Comparison of ENCODE assay signal across 1 cellular context in the genomic region with DNA sequence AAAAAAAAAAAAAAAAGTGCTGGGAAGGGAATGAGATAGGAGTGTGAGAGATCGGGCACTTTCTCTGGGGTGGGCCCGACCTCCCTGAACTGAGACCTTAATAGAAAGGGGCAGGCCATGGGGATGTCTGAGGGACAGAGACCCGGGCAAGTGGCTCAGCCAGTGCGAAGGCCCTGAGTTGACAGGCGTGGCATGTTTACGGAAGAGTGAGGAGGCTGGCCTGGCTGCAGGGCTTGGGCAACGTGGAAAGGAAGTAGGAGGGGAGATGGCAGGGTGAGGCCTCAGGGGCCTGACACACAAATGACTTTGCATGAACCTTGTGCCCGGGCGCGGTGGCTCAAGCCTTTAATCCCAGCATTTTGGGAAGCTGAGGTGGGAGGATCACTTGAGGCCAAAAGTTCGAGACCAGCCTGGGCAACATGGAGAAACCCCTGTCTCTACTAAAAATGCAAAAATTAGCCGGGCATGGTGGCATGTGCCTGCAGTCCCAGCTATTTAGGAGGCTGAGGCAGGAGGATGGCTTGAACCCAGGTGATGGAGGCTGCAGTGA.
TF ChIP-seq lines count a peak whose summit lies in the region.

No MANE protein-coding gene starts in this region.

TF ChIP-seq in HepG2, 621 proteins besides CTCF, POLR2A, EP300 and RAD21 (continued from another document and continues in another):
- TF ChIP-seq, protein P1, sequence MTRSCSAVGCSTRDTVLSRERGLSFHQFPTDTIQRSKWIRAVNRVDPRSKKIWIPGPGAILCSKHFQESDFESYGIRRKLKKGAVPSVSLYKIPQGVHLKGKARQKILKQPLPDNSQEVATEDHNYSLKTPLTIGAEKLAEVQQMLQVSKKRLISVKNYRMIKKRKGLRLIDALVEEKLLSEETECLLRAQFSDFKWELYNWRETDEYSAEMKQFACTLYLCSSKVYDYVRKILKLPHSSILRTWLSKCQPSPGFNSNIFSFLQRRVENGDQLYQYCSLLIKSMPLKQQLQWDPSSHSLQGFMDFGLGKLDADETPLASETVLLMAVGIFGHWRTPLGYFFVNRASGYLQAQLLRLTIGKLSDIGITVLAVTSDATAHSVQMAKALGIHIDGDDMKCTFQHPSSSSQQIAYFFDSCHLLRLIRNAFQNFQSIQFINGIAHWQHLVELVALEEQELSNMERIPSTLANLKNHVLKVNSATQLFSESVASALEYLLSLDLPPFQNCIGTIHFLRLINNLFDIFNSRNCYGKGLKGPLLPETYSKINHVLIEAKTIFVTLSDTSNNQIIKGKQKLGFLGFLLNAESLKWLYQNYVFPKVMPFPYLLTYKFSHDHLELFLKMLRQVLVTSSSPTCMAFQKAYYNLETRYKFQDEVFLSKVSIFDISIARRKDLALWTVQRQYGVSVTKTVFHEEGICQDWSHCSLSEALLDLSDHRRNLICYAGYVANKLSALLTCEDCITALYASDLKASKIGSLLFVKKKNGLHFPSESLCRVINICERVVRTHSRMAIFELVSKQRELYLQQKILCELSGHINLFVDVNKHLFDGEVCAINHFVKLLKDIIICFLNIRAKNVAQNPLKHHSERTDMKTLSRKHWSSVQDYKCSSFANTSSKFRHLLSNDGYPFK (CRISPR knock-in tag; IDR thresholded peaks at IDR 0.05; ENCODE audit: borderline replicate concordance): peak; percentile 26; the same call in 1 of the 2 replicates
- TF ChIP-seq, protein P2, sequence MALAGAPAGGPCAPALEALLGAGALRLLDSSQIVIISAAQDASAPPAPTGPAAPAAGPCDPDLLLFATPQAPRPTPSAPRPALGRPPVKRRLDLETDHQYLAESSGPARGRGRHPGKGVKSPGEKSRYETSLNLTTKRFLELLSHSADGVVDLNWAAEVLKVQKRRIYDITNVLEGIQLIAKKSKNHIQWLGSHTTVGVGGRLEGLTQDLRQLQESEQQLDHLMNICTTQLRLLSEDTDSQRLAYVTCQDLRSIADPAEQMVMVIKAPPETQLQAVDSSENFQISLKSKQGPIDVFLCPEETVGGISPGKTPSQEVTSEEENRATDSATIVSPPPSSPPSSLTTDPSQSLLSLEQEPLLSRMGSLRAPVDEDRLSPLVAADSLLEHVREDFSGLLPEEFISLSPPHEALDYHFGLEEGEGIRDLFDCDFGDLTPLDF (CRISPR knock-in tag; IDR thresholded peaks at IDR 0.05): no peak
- TF ChIP-seq ZNF430 (CRISPR knock-in tag; IDR thresholded peaks at IDR 0.05) (peak; percentile 63; the same call in 1 of the 2 replicates), ZKSCAN1 (IDR thresholded peaks at IDR 0.05; ENCODE audit: low read length) (no peak), ZNF264 (CRISPR knock-in tag; IDR thresholded peaks at IDR 0.05) (no peak), ZNF101 (CRISPR knock-in tag; IDR thresholded peaks at IDR 0.05; ENCODE audit: borderline replicate concordance, low read depth) (no peak), ZNF781 (CRISPR knock-in tag; IDR thresholded peaks at IDR 0.05; ENCODE audit: borderline replicate concordance, not compliant biosample characterization) (no peak), CHD2 (IDR thresholded peaks at IDR 0.05; ENCODE audit: low read depth, low read length) (no peak), ZNF558 (CRISPR knock-in tag; IDR thresholded peaks at IDR 0.05; ENCODE audit: borderline replicate concordance) (no peak), SP5 (CRISPR knock-in tag; IDR thresholded peaks at IDR 0.05; ENCODE audit: borderline replicate concordance, low read depth) (peak; percentile 97), RARG (CRISPR knock-in tag; IDR thresholded peaks at IDR 0.05; ENCODE audit: low read depth) (no peak), ZNF33A (CRISPR knock-in tag; IDR thresholded peaks at IDR 0.05; ENCODE audit: borderline replicate concordance) (no peak), MEIS1 (CRISPR knock-in tag; IDR thresholded peaks at IDR 0.05; ENCODE audit: borderline replicate concordance) (peak; percentile 85; the same call in 1 of the 2 replicates), GABPA (IDR thresholded peaks at IDR 0.05; ENCODE audit: low read depth, low read length) (no peak), GABPA (CRISPR knock-in tag; IDR thresholded peaks at IDR 0.05; ENCODE audit: low read depth) (peak; percentile 72), CHCHD3 (CRISPR knock-in tag; IDR thresholded peaks at IDR 0.05) (no peak), JDP2 (CRISPR knock-in tag; IDR thresholded peaks at IDR 0.05; ENCODE audit: borderline replicate concordance) (no peak), ZNF331 (CRISPR knock-in tag; IDR thresholded peaks at IDR 0.05) (peak; percentile 51; the same call in 1 of the 2 replicates), ZNF263 (CRISPR knock-in tag; IDR thresholded peaks at IDR 0.05) (no peak), ZNF260 (CRISPR knock-in tag; IDR thresholded peaks at IDR 0.05; ENCODE audit: borderline replicate concordance, low read depth) (no peak), ELF4 (CRISPR knock-in tag; IDR thresholded peaks at IDR 0.05; ENCODE audit: borderline replicate concordance) (no peak), SP140L (CRISPR knock-in tag; IDR thresholded peaks at IDR 0.05; ENCODE audit: borderline replicate concordance) (no peak), ZNF24 (IDR thresholded peaks at IDR 0.05) (peak; percentile 63), FOXK1 (CRISPR knock-in tag; IDR thresholded peaks at IDR 0.05; ENCODE audit: borderline replicate concordance, low read depth) (peak; percentile 97), ZNF282 (IDR thresholded peaks at IDR 0.05; ENCODE audit: partially characterized antibody) (no peak), MBD4 (IDR thresholded peaks at IDR 0.05; ENCODE audit: borderline replicate concordance, low read length) (no peak), PPARG (CRISPR knock-in tag; conservative IDR thresholded peaks at IDR 0.05) (peak; percentile 49; the same call in 1 of the 2 replicates), MIXL1 (CRISPR knock-in tag; IDR thresholded peaks at IDR 0.05) (0 out of 2 replicates have a peak, but pooled peaks have one; percentile 22), ZNF660 (CRISPR knock-in tag; IDR thresholded peaks at IDR 0.05; ENCODE audit: borderline replicate concordance, low read depth) (no peak), ZNF484 (CRISPR knock-in tag; IDR thresholded peaks at IDR 0.05; ENCODE audit: borderline replicate concordance, low read depth) (no peak)
- TF ChIP-seq, protein P3, sequence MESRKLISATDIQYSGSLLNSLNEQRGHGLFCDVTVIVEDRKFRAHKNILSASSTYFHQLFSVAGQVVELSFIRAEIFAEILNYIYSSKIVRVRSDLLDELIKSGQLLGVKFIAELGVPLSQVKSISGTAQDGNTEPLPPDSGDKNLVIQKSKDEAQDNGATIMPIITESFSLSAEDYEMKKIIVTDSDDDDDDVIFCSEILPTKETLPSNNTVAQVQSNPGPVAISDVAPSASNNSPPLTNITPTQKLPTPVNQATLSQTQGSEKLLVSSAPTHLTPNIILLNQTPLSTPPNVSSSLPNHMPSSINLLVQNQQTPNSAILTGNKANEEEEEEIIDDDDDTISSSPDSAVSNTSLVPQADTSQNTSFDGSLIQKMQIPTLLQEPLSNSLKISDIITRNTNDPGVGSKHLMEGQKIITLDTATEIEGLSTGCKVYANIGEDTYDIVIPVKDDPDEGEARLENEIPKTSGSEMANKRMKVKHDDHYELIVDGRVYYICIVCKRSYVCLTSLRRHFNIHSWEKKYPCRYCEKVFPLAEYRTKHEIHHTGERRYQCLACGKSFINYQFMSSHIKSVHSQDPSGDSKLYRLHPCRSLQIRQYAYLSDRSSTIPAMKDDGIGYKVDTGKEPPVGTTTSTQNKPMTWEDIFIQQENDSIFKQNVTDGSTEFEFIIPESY (CRISPR knock-in tag; IDR thresholded peaks at IDR 0.05): no peak
- TF ChIP-seq, protein P4, sequence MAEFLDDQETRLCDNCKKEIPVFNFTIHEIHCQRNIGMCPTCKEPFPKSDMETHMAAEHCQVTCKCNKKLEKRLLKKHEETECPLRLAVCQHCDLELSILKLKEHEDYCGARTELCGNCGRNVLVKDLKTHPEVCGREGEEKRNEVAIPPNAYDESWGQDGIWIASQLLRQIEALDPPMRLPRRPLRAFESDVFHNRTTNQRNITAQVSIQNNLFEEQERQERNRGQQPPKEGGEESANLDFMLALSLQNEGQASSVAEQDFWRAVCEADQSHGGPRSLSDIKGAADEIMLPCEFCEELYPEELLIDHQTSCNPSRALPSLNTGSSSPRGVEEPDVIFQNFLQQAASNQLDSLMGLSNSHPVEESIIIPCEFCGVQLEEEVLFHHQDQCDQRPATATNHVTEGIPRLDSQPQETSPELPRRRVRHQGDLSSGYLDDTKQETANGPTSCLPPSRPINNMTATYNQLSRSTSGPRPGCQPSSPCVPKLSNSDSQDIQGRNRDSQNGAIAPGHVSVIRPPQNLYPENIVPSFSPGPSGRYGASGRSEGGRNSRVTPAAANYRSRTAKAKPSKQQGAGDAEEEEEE (CRISPR knock-in tag; IDR thresholded peaks at IDR 0.05; ENCODE audit: borderline replicate concordance): no peak
- TF ChIP-seq, protein P5, sequence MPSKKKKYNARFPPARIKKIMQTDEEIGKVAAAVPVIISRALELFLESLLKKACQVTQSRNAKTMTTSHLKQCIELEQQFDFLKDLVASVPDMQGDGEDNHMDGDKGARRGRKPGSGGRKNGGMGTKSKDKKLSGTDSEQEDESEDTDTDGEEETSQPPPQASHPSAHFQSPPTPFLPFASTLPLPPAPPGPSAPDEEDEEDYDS (CRISPR knock-in tag; IDR thresholded peaks at IDR 0.05): no peak
- TF ChIP-seq, protein P6, sequence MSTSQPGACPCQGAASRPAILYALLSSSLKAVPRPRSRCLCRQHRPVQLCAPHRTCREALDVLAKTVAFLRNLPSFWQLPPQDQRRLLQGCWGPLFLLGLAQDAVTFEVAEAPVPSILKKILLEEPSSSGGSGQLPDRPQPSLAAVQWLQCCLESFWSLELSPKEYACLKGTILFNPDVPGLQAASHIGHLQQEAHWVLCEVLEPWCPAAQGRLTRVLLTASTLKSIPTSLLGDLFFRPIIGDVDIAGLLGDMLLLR (CRISPR knock-in tag; IDR thresholded peaks at IDR 0.05): no peak
- TF ChIP-seq, protein P7, sequence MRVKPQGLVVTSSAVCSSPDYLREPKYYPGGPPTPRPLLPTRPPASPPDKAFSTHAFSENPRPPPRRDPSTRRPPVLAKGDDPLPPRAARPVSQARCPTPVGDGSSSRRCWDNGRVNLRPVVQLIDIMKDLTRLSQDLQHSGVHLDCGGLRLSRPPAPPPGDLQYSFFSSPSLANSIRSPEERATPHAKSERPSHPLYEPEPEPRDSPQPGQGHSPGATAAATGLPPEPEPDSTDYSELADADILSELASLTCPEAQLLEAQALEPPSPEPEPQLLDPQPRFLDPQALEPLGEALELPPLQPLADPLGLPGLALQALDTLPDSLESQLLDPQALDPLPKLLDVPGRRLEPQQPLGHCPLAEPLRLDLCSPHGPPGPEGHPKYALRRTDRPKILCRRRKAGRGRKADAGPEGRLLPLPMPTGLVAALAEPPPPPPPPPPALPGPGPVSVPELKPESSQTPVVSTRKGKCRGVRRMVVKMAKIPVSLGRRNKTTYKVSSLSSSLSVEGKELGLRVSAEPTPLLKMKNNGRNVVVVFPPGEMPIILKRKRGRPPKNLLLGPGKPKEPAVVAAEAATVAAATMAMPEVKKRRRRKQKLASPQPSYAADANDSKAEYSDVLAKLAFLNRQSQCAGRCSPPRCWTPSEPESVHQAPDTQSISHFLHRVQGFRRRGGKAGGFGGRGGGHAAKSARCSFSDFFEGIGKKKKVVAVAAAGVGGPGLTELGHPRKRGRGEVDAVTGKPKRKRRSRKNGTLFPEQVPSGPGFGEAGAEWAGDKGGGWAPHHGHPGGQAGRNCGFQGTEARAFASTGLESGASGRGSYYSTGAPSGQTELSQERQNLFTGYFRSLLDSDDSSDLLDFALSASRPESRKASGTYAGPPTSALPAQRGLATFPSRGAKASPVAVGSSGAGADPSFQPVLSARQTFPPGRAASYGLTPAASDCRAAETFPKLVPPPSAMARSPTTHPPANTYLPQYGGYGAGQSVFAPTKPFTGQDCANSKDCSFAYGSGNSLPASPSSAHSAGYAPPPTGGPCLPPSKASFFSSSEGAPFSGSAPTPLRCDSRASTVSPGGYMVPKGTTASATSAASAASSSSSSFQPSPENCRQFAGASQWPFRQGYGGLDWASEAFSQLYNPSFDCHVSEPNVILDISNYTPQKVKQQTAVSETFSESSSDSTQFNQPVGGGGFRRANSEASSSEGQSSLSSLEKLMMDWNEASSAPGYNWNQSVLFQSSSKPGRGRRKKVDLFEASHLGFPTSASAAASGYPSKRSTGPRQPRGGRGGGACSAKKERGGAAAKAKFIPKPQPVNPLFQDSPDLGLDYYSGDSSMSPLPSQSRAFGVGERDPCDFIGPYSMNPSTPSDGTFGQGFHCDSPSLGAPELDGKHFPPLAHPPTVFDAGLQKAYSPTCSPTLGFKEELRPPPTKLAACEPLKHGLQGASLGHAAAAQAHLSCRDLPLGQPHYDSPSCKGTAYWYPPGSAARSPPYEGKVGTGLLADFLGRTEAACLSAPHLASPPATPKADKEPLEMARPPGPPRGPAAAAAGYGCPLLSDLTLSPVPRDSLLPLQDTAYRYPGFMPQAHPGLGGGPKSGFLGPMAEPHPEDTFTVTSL (CRISPR knock-in tag; IDR thresholded peaks at IDR 0.05; ENCODE audit: borderline replicate concordance): no peak
- TF ChIP-seq, protein P8, sequence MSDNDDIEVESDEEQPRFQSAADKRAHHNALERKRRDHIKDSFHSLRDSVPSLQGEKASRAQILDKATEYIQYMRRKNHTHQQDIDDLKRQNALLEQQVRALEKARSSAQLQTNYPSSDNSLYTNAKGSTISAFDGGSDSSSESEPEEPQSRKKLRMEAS (IDR thresholded peaks at IDR 0.05): peak; percentile 86
- TF ChIP-seq, protein P9, sequence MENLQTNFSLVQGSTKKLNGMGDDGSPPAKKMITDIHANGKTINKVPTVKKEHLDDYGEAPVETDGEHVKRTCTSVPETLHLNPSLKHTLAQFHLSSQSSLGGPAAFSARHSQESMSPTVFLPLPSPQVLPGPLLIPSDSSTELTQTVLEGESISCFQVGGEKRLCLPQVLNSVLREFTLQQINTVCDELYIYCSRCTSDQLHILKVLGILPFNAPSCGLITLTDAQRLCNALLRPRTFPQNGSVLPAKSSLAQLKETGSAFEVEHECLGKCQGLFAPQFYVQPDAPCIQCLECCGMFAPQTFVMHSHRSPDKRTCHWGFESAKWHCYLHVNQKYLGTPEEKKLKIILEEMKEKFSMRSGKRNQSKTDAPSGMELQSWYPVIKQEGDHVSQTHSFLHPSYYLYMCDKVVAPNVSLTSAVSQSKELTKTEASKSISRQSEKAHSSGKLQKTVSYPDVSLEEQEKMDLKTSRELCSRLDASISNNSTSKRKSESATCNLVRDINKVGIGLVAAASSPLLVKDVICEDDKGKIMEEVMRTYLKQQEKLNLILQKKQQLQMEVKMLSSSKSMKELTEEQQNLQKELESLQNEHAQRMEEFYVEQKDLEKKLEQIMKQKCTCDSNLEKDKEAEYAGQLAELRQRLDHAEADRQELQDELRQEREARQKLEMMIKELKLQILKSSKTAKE (CRISPR knock-in tag; IDR thresholded peaks at IDR 0.05; ENCODE audit: borderline replicate concordance): peak; percentile 34; the same call in 1 of the 2 replicates
